ENCODE assay signal across 17 cellular contexts in the genomic region with DNA sequence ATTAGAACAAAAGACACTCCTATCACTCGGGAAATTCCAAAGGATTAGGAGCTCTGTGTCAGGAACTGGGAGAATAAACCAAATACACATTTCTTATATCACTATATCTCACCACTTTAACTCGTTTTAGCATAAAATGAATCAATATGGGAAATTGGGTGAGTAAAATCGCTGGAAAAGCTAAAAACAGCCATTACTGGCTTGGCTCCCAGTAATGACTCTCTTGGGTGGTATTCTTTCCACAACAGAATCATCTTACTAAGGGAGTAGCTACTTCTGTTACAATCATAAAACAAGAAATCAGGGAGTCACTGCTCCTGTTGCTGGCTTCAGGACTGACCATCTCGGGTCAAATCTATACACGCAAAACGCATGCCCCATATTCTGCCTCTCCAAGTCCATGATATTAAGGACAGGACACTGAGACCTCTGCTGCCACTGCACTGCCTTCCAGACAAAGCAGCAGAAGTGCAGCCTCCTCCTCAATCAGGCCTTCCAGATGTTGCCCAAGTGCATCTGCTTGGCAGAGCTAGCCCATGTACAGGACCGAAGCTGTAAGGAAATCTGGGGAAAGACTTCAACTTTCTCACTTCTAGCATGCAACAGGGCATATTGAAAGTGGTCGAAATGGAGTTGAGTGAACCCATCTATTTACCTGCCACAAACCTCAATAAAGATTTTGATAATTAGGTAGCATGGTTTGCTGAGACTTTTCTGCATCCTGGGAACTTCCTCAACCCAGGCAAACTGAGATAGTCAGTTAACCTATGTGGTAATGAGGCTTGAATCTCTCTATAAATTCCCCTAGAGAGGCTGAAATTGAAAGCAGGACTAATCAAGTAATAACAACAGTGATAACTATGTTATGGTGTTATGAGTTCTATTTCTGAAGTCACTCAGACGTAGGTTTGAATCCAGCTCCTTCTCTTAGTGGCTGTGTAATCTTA.
DNase-seq lines count a peak whose midpoint lies in the region; FAIRE-seq and TF ChIP-seq lines count a peak whose summit lies in the region.
"Had no signal": no experiment of that assay in that cellular context is flagged by ENCODE, and none has a peak within 500 bp of the region (broad histone marks: within the 10 kb centered on the region; RNA-seq: fewer than 3 reads in every experiment).

No MANE protein-coding gene starts in this region.

- no peaks in the 10 kb centered on the region for H3K36me3 ChIP-seq in effector memory CD4-positive, alpha-beta T cell (ENCODE audit: control insufficient read depth, insufficient read depth, low read length)

- no peaks in the 10 kb centered on the region for H3K4me1 ChIP-seq in effector memory CD4-positive, alpha-beta T cell (ENCODE audit: control insufficient read depth, insufficient read depth, low read length, poor library complexity, severe bottlenecking)

- DNase-seq in GM18507 (ENCODE audit: extremely low spot score, insufficient read length, low read depth): no peak
- DNase-seq in T1000 (lab: John Stamatoyannopoulos, UW): peak; percentile 30
- DNase-seq in fibroblast of peridontal ligament (ENCODE audit: extremely low read depth): peak; percentile 94
- DNase-seq in stimulated activated CD4-positive, alpha-beta T cell treated with anti-CD3 and anti-CD28 coated beads, Interleukin-2, amount 100 ng/mL, for 48 hours: no peak
- DNase-seq in GM13977 (ENCODE audit: low spot score): no peak
- no peak for DNase-seq in effector memory CD4-positive, alpha-beta T cell
- no peak for DNase-seq in GF-D8 (lab: John Stamatoyannopoulos, UW)
- DNase-seq: activated CD4-positive, alpha-beta T cell treated with anti-CD3 and anti-CD28 coated beads for 1 hour; activated CD8-positive, alpha-beta memory T cell treated with anti-CD3 and anti-CD28 coated beads, Interleukin-2, amount 50 U/mL, for 4 hours; activated naive CD4-positive, alpha-beta T cell treated with anti-CD3 and anti-CD28 coated beads, Interleukin-2, amount 50 U/mL, for 16 hours; caudate nucleus; mesendoderm; NCI-H1417 treated with DMSO at 0.1 percent for 48 hours; retina; SHP77 treated with DMSO at 0.1 percent for 48 hours had no signal

- peak; percentile 42 for FAIRE-seq in GM18507 (lab: Jason Lieb, UNC)
- FAIRE-seq: keratinocyte had no signal

- in situ Hi-C loops in GM13977 (cut with MboI; ENCODE audit: low pct_unique_long_range_greater_than_20kb, low sequenced_read_pairs, unreplicated experiment): no loop called here

- H3K27me3 ChIP-seq in effector memory CD4-positive, alpha-beta T cell (replicated peaks; ENCODE audit: control insufficient read depth, insufficient read depth, low read length, poor library complexity, severe bottlenecking): no peaks in the 10 kb centered on the region

- H3K4me3 ChIP-seq in effector memory CD4-positive, alpha-beta T cell (ENCODE audit: insufficient read depth, low read depth, low read length, poor library complexity, severe bottlenecking): no peak overlapping the region

- no peak overlapping the region for H3K27ac ChIP-seq in effector memory CD4-positive, alpha-beta T cell (ENCODE audit: insufficient read depth, low read length, poor library complexity, severe bottlenecking)
- H3K27ac ChIP-seq: KMS-11 had no signal

- no peak for TF ChIP-seq CTCF in GM13977 (IDR thresholded peaks at IDR 0.05; ENCODE audit: extremely low read depth, insufficient read depth, missing control alignments)

- no peaks in the 10 kb centered on the region for H3K9me3 ChIP-seq in effector memory CD4-positive, alpha-beta T cell (ENCODE audit: control insufficient read depth, low read length)

Comparison
In these comparisons a context has a peak if more than half of its experiments do, and no peak if none do; other contexts are left out.
1. DNase-seq: peak in T1000 (single experiment) and fibroblast of peridontal ligament (single experiment); none in GM18507 (single experiment), stimulated activated CD4-positive, alpha-beta T cell treated with anti-CD3 and anti-CD28 coated beads, Interleukin-2, amount 100 ng/mL, for 48 hours (0 of 2), GM13977 (single experiment), effector memory CD4-positive, alpha-beta T cell (0 of 3) and GF-D8 (single experiment).